In genomic region chr12:123389560-123390351, GRCh38 we compare ENCODE assay signal across 9 cellular contexts. TPM values are rescaled to one million over a fixed set of nuclear protein-coding genes. Genes with fewer than 3 reads are reported as not detected.
A peak's percentile ranks its signal among the peaks of the same experiment; 100 is the strongest.
DNase-seq lines count a peak whose midpoint lies in the region; ATAC-seq, FAIRE-seq and TF ChIP-seq lines count a peak whose summit lies in the region.
"Had no signal": no experiment of that assay in that cellular context is flagged by ENCODE, and none has a peak within 500 bp of the region (broad histone marks: within the 10 kb centered on the region; RNA-seq: fewer than 3 reads in every experiment).

No MANE protein-coding gene starts in this region.

- ATAC-seq in GM23338 (peak; percentile 71), GM12878 (peak; percentile 63)

- DNase-seq in Daoy (ENCODE audit: low read depth) = peak; percentile 29
- peak; percentile 74 for DNase-seq in GM23338 (ENCODE audit: low spot score)
- peak; percentile 55 for DNase-seq in RWPE1 (ENCODE audit: low spot score)
- no peak for DNase-seq in GM12878 (ENCODE audit: low read depth, low spot score)
- DNase-seq in iris pigment epithelial cell (ENCODE audit: low read depth) = peak; percentile 39
- DNase-seq in stimulated activated CD4-positive, alpha-beta T cell treated with anti-CD3 and anti-CD28 coated beads, Interleukin-2, amount 100 ng/mL, for 24 hours = peak; percentile 43 to 48
- DNase-seq in GM19239 (ENCODE audit: insufficient read length, low spot score) = no peak
- no peak for DNase-seq in NCI-H187 (lab: John Stamatoyannopoulos, UW)

- H3K9ac ChIP-seq in GM12878 (ENCODE audit: control insufficient read depth, insufficient read depth, low read length) = peak overlapping the region; percentile 73

- H3K9me3 Mint-ChIP-seq in GM23338 = no peaks in the 10 kb centered on the region; the same call in 2 of the 3 replicates

- SMC1A ChIA-PET in GM12878 (lab: Charles Lee; ENCODE audit: uncharacterized antibody, unreplicated experiment) = interaction anchor here (0.7 to 1.6 kb wide), 3 partner anchors 26 to 131 kb away, joined by 3 to 4 read pairs (median 3); no protein-coding TSS in a partner anchor

- BruUV-seq in GM12878 (replicated peaks; lab: Mats Ljungman, UMichigan) = no TSS peak

- no peak overlapping the region for H3K27ac Mint-ChIP-seq in GM23338

- TF ChIP-seq RAD21 in GM12878 (IDR thresholded peaks at IDR 0.05; ENCODE audit: insufficient read depth, low read depth, low read length) = no peak

- 7% methylated on average over 61 of the region's 66 CpGs for WGBS in GM12878 (ENCODE audit: insufficient coverage, insufficient replicate concordance, low lambda C conversion rate, missing lambda C conversion rate)

- H3K4me1 ChIP-seq in GM23338 (ENCODE audit: insufficient read depth) (peaks cover 19% of the 10 kb centered on the region; the same call in 1 of the 2 replicates), GM12878 (ENCODE audit: control insufficient read depth, insufficient read depth, low read length) (peaks cover 20% of the 10 kb centered on the region)

- H3K4me3 ChIP-seq in GM23338 = peak overlapping the region; percentile 74
- peak overlapping the region; percentile 81 for H3K4me3 ChIP-seq in GM12878

- H2AFZ ChIP-seq in GM23338 (peak overlapping the region; percentile 59), GM12878 (ENCODE audit: control insufficient read depth, low read depth, low read length) (peak overlapping the region; percentile 46)

- intact Hi-C loops in GM12878 (cut with micrococcal nuclease; ENCODE audit: unreplicated experiment) = loop anchor here (2.0 to 5.0 kb wide), 2 partner anchors 43 to 69 kb away; partner anchors contain the start of gene SNRNP35

- H3K27ac ChIP-seq in GM23338 (ENCODE audit: low read depth) (no peak overlapping the region), RWPE1 (peak overlapping the region; percentile 87), GM12878 (ENCODE audit: control insufficient read depth, insufficient read depth) (peak overlapping the region; percentile 59)

- peaks cover 41% of the 10 kb centered on the region for H3K27me3 Mint-ChIP-seq in GM23338 (ENCODE audit: insufficient read depth, low read depth, poor library complexity)

- peak overlapping the region; percentile 86 for H3K4me3 Mint-ChIP-seq in GM23338

- POLR2A ChIA-PET in RWPE1 (lab: Yijun Ruan, JAX; ENCODE audit: low non-redundant PET) = interaction anchor here (0.6 kb wide), 1 partner anchor 40 kb away, joined by 12 read pairs; no protein-coding TSS in a partner anchor
- POLR2A ChIA-PET in GM12878 (lab: Charles Lee) = no interaction called here

- peaks cover 42% of the 10 kb centered on the region for H3K36me3 Mint-ChIP-seq in GM23338 (ENCODE audit: low read depth)

- FAIRE-seq in GM12878 (lab: Jason Lieb, UNC) (no peak), GM19239 (lab: Jason Lieb, UNC) (no peak)
- FAIRE-seq: TTC549 had no signal

- in situ Hi-C loops in GM12878 (cut with MboI) = no loop called here

- H3K27me3 ChIP-seq in GM23338 (ENCODE audit: insufficient read depth) (peaks cover 20% of the 10 kb centered on the region), GM12878 (replicated peaks in 1 of 2; ENCODE audit: control insufficient read depth in 2 of 2, insufficient read depth in 2 of 2, low read length in 1 of 2) (no peaks in the 10 kb centered on the region)

- H3K9me2 ChIP-seq in GM23338 (ENCODE audit: insufficient read depth) = no peaks in the 10 kb centered on the region

- H3K79me2 ChIP-seq in GM23338 (replicated peaks; ENCODE audit: insufficient read depth) (peaks cover 42% of the 10 kb centered on the region), GM12878 (ENCODE audit: control insufficient read depth, insufficient read depth, low read length) (peaks cover 46% of the 10 kb centered on the region)

- H3K4me1 Mint-ChIP-seq in GM23338 = peaks cover 19% of the 10 kb centered on the region

- peak; percentile 53 for TF ChIP-seq POLR2A in GM12878 (IDR thresholded peaks at IDR 0.05; ENCODE audit: low read depth, low read length)

- H3K4me2 ChIP-seq in GM23338 (peak overlapping the region; percentile 82), GM12878 (ENCODE audit: control insufficient read depth, insufficient read depth) (peak overlapping the region; percentile 91)

- RAD21 ChIA-PET in GM12878 (lab: Charles Lee; ENCODE audit: unreplicated experiment) = interaction anchor here (1.6 kb wide), 1 partner anchor 25 kb away, joined by 4 read pairs; no protein-coding TSS in a partner anchor

- no peak for TF ChIP-seq EP300 in GM12878 (IDR thresholded peaks at IDR 0.05; ENCODE audit: borderline replicate concordance in 1 of 2, control insufficient read depth in 1 of 2, low read depth in 2 of 2, low read length in 2 of 2)

- no peaks in the 10 kb centered on the region for H3K9me3 ChIP-seq in GM12878 (replicated peaks; ENCODE audit: control insufficient read depth, insufficient read depth, low read length)

- CTCF ChIA-PET in RWPE1 (lab: Yijun Ruan, JAX) (no interaction called here), GM12878 (lab: Yijun Ruan, JAX) (interaction anchor here (1.2 kb wide), 1 partner anchor 80 kb away, joined by 4 read pairs; no protein-coding TSS in a partner anchor)

- no peak for TF ChIP-seq CTCF in GM23338 (conservative IDR thresholded peaks at IDR 0.05; ENCODE audit: low read depth in 2 of 2)
- no peak for TF ChIP-seq CTCF in RWPE1 (conservative IDR thresholded peaks at IDR 0.05; ENCODE audit: low read depth)
- no peak for TF ChIP-seq CTCF in GM12878 (IDR thresholded peaks at IDR 0.05 in 2 of 3, conservative IDR thresholded peaks at IDR 0.05 in 1 of 3; ENCODE audit: control insufficient read depth in 2 of 3, extremely low read depth in 1 of 3, insufficient read depth in 1 of 3, low read depth in 3 of 3, low read length in 3 of 3)

- H4K20me1 ChIP-seq in GM23338 (replicated peaks; ENCODE audit: insufficient read depth) (peaks cover 25% of the 10 kb centered on the region), GM12878 (ENCODE audit: control insufficient read depth, insufficient read depth) (no peaks in the 10 kb centered on the region)

- H3K36me3 ChIP-seq in GM23338 (ENCODE audit: insufficient read depth) (peaks cover 15% of the 10 kb centered on the region), GM12878 (ENCODE audit: control insufficient read depth in 2 of 2, insufficient read depth in 2 of 2, low read length in 1 of 2) (peaks cover 4 to 8% of the 10 kb centered on the region in 2 experiments)

- peaks cover 32% of the 10 kb centered on the region for H3F3A ChIP-seq in GM23338 (replicated peaks; ENCODE audit: low read depth)

RNA-seq across cellular contexts. Expression of gene KMT5A, which starts 5.8 kb away (rescaled TPM):
- total RNA-seq in Daoy (2014; rRNA removed; shearing (Covaris generic)) = 32.3 and 35.6 TPM in 2 replicates
- 29.0 and 29.3 TPM in 2 replicates for total RNA-seq in GM23338 (2014; rRNA removed; shearing (Covaris generic))
- polyA plus RNA-seq in GM23338 (2016; fragmentation: Nextera tagmentation; extraction: Ambion mirVana) (12.9 and 19.0 TPM in 2 replicates), GM12878 (2011; rRNA removed) (30.0 and 31.8 TPM in 2 replicates), GM12878 (2014; fragmentation: Illumina TruSeq; extraction: Trizol) (45.4 and 54.2 TPM in 2 replicates), GM12878 (2014; fragmentation: Nextera tagmentation; extraction: Ambion mirVana) (1 to 10 TPM; 3.2 to 6.8 TPM), GM12878 (2014; rRNA removed) (34.7 and 41.0 TPM in 2 replicates), GM12878 (2016; fragmentation: Nextera tagmentation; extraction: Ambion mirVana) (10 to 100 TPM; 17.3 to 18.3 TPM)
- total RNA-seq in GM12878 (2013; cell fraction: nucleolus; rRNA removed) = 46.9 and 65.3 TPM in 2 replicates
- total RNA-seq in GM12878 (2014; rRNA removed) (33.7 and 41.3 TPM in 2 replicates), GM12878 (2014; rRNA removed; fragmentation: Illumina TruSeq; extraction: Trizol) (39.2 and 39.4 TPM in 2 replicates), GM12878 (2021) (39.2 and 47.1 TPM in 2 replicates)
- 12.8 TPM for polyA plus RNA-seq in GM12878 (2011; ENCODE audit: low read depth)
- 26.0 and 27.7 TPM in 2 replicates for polyA plus RNA-seq in GM12878 (2011; cell fraction: cytosol; rRNA removed)
- 69.3 and 82.9 TPM in 2 replicates for polyA plus RNA-seq in GM12878 (2011; cell fraction: nucleus; rRNA removed)
- 25.0 and 25.3 TPM in 2 replicates for polyA plus RNA-seq in GM12878 (2012)
- polyA minus RNA-seq in GM12878 (2011; rRNA and poly(A)+ RNA removed) = 22.1 and 23.6 TPM in 2 replicates
- polyA minus RNA-seq in GM12878 (2011; cell fraction: cytosol; rRNA and poly(A)+ RNA removed) = 8.7 and 13.2 TPM in 2 replicates
- 20.3 and 27.7 TPM in 2 replicates for polyA minus RNA-seq in GM12878 (2011; cell fraction: nucleus; rRNA and poly(A)+ RNA removed)

RNA-seq across cellular contexts. Expression of gene SBNO1, which starts 25.1 kb away (rescaled TPM):
- 27.0 and 29.7 TPM in 2 replicates for total RNA-seq in Daoy (2014; rRNA removed; shearing (Covaris generic))
- 49.1 and 49.5 TPM in 2 replicates for total RNA-seq in GM23338 (2014; rRNA removed; shearing (Covaris generic))
- polyA plus RNA-seq in GM23338 (2016; fragmentation: Nextera tagmentation; extraction: Ambion mirVana) (25.3 and 34.9 TPM in 2 replicates), GM12878 (2011; rRNA removed) (19.8 and 29.3 TPM in 2 replicates), GM12878 (2014; fragmentation: Illumina TruSeq; extraction: Trizol) (22.0 and 28.2 TPM in 2 replicates), GM12878 (2014; fragmentation: Nextera tagmentation; extraction: Ambion mirVana) (10 to 100 TPM in 1 of 2 experiments, 1 to 10 TPM in 1; 7.5 to 10.9 TPM), GM12878 (2014; rRNA removed) (9.9 and 13.3 TPM in 2 replicates), GM12878 (2016; fragmentation: Nextera tagmentation; extraction: Ambion mirVana) (10 to 100 TPM; 33.1 to 37.8 TPM)
- 49.6 and 49.7 TPM in 2 replicates for total RNA-seq in GM12878 (2013; cell fraction: nucleolus; rRNA removed)
- total RNA-seq in GM12878 (2014; rRNA removed) (15.8 and 17.6 TPM in 2 replicates), GM12878 (2014; rRNA removed; fragmentation: Illumina TruSeq; extraction: Trizol) (29.9 and 31.1 TPM in 2 replicates), GM12878 (2021) (38.2 and 39.7 TPM in 2 replicates)
- polyA plus RNA-seq in GM12878 (2011; ENCODE audit: low read depth) = 12.7 TPM
- polyA plus RNA-seq in GM12878 (2011; cell fraction: cytosol; rRNA removed) = 6.1 and 8.0 TPM in 2 replicates
- polyA plus RNA-seq in GM12878 (2011; cell fraction: nucleus; rRNA removed) = 7.2 and 10.4 TPM in 2 replicates
- polyA plus RNA-seq in GM12878 (2012) = 18.2 and 19.1 TPM in 2 replicates
- polyA minus RNA-seq in GM12878 (2011; rRNA and poly(A)+ RNA removed) = 25.0 and 35.0 TPM in 2 replicates
- polyA minus RNA-seq in GM12878 (2011; cell fraction: cytosol; rRNA and poly(A)+ RNA removed) = 10.6 and 13.3 TPM in 2 replicates
- 5.0 and 8.4 TPM in 2 replicates for polyA minus RNA-seq in GM12878 (2011; cell fraction: nucleus; rRNA and poly(A)+ RNA removed)

RNA-seq across cellular contexts. Expression of gene RILPL2, which starts 46.7 kb away (rescaled TPM):
- 2.3 and 2.7 TPM in 2 replicates for total RNA-seq in Daoy (2014; rRNA removed; shearing (Covaris generic))
- total RNA-seq in GM23338 (2014; rRNA removed; shearing (Covaris generic)) = 0.58 and 1.4 TPM in 2 replicates
- 1.8 and 2.0 TPM in 2 replicates for polyA plus RNA-seq in GM23338 (2016; fragmentation: Nextera tagmentation; extraction: Ambion mirVana)
- total RNA-seq in GM12878 (2013; cell fraction: nucleolus; rRNA removed) = 14.7 and 14.8 TPM in 2 replicates
- 18.9 and 19.2 TPM in 2 replicates for total RNA-seq in GM12878 (2014; rRNA removed)
- 16.9 and 17.8 TPM in 2 replicates for total RNA-seq in GM12878 (2014; rRNA removed; fragmentation: Illumina TruSeq; extraction: Trizol)
- total RNA-seq in GM12878 (2021) = 18.7 and 19.2 TPM in 2 replicates
- 11.1 TPM for polyA plus RNA-seq in GM12878 (2011; ENCODE audit: low read depth)
- polyA plus RNA-seq in GM12878 (2011; rRNA removed) = 21.8 and 23.9 TPM in 2 replicates
- polyA plus RNA-seq in GM12878 (2011; cell fraction: cytosol; rRNA removed) = 17.7 and 21.6 TPM in 2 replicates
- polyA plus RNA-seq in GM12878 (2011; cell fraction: nucleus; rRNA removed) = 7.4 and 9.1 TPM in 2 replicates
- polyA plus RNA-seq in GM12878 (2012) = 17.7 and 21.4 TPM in 2 replicates
- 15.8 and 20.3 TPM in 2 replicates for polyA plus RNA-seq in GM12878 (2014; fragmentation: Illumina TruSeq; extraction: Trizol)
- polyA plus RNA-seq in GM12878 (2014; fragmentation: Nextera tagmentation; extraction: Ambion mirVana) = 1 to 10 TPM; 3.5 to 8.3 TPM
- 23.2 and 24.0 TPM in 2 replicates for polyA plus RNA-seq in GM12878 (2014; rRNA removed)
- polyA plus RNA-seq in GM12878 (2016; fragmentation: Nextera tagmentation; extraction: Ambion mirVana) = 10 to 100 TPM; 36.9 to 38.5 TPM
- polyA minus RNA-seq in GM12878 (2011; rRNA and poly(A)+ RNA removed) = 8.3 and 9.7 TPM in 2 replicates
- 5.8 and 6.0 TPM in 2 replicates for polyA minus RNA-seq in GM12878 (2011; cell fraction: cytosol; rRNA and poly(A)+ RNA removed)
- 2.4 and 4.4 TPM in 2 replicates for polyA minus RNA-seq in GM12878 (2011; cell fraction: nucleus; rRNA and poly(A)+ RNA removed)

Comparison
In these comparisons a context has a peak if more than half of its experiments do, and no peak if none do; other contexts are left out.
1. DNase-seq: peak in Daoy (single experiment), GM23338 (single experiment), RWPE1 (single experiment), iris pigment epithelial cell (single experiment) and stimulated activated CD4-positive, alpha-beta T cell treated with anti-CD3 and anti-CD28 coated beads, Interleukin-2, amount 100 ng/mL, for 24 hours (2 of 2); none in GM12878 (single experiment), GM19239 (single experiment) and NCI-H187 (0 of 2).